Comparison of ENCODE assay signal across 11 cellular contexts in the genomic region with DNA sequence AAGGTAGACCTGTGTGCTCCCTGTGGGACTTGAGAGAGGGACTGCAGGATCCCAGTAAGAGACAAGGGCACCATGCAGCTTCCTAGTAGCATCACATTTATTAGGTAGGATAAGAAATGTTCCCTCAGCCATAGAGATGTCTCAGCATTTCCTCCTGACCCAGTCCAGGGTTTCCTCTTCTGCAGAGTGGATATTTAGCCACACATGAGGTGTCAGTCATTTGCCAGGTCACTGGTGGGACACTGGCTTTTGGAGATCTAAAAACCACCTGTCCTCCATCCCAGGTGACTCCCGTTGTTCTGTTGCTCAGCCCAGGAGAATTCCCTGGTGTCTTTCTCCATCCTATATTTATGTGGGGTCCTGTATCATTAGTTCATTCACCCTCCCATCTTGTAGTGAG.
DNase-seq lines count a peak whose midpoint lies in the region; ATAC-seq and TF ChIP-seq lines count a peak whose summit lies in the region.
"Had no signal": no experiment of that assay in that cellular context is flagged by ENCODE, and none has a peak within 500 bp of the region (broad histone marks: within the 10 kb centered on the region; RNA-seq: fewer than 3 reads in every experiment).

No MANE protein-coding gene starts in this region.

- no peaks in the 10 kb centered on the region for H3K27me3 Mint-ChIP-seq in activated CD8-positive, alpha-beta T cell treated with anti-CD3 and anti-CD28 coated beads, Interleukin-2, amount 10 ng/mL, durations not matched to agents 7 days and 5 days (ENCODE audit: low read depth)
- no peaks in the 10 kb centered on the region for H3K27me3 Mint-ChIP-seq in activated CD8-positive, alpha-beta T cell treated with anti-CD3 and anti-CD28 coated beads for 36 hours
- H3K27me3 Mint-ChIP-seq in nephron progenitor cell (ENCODE audit: low read depth, poor library complexity): peaks cover 14% of the 10 kb centered on the region

- no peak overlapping the region for H3K4me3 ChIP-seq in effector memory CD4-positive, alpha-beta T cell (ENCODE audit: insufficient read depth, low read depth, low read length, poor library complexity, severe bottlenecking)
- no peak overlapping the region for H3K4me3 ChIP-seq in thyroid gland (replicated peaks in 1 of 3)

- TF ChIP-seq CTCF in activated CD8-positive, alpha-beta T cell treated with anti-CD3 and anti-CD28 coated beads for 36 hours (IDR thresholded peaks at IDR 0.05): no peak
- no peak for TF ChIP-seq CTCF in nephron progenitor cell (IDR thresholded peaks at IDR 0.05)
- no peak for TF ChIP-seq CTCF in thyroid gland (IDR thresholded peaks at IDR 0.05)

- POLR2A ChIA-PET in activated CD8-positive, alpha-beta T cell treated with anti-CD3 and anti-CD28 coated beads, Interleukin-2, amount 10 ng/mL, durations not matched to agents 7 days and 5 days (lab: Charles Lee): interaction anchor here (1.3 to 1.5 kb wide), 2 partner anchors 10 to 19 kb away, joined by 3 to 4 read pairs; no protein-coding TSS in a partner anchor
- POLR2A ChIA-PET in activated CD8-positive, alpha-beta T cell treated with anti-CD3 and anti-CD28 coated beads for 36 hours (lab: Charles Lee): interaction anchor here (0.9 kb wide), 1 partner anchor 14 kb away, joined by 3 read pairs; no protein-coding TSS in a partner anchor

- no peaks in the 10 kb centered on the region for H3K9me3 ChIP-seq in effector memory CD4-positive, alpha-beta T cell (ENCODE audit: control insufficient read depth, low read length)
- H3K9me3 ChIP-seq in thyroid gland: no peaks in the 10 kb centered on the region

- H3K27me3 ChIP-seq in effector memory CD4-positive, alpha-beta T cell (replicated peaks; ENCODE audit: control insufficient read depth, insufficient read depth, low read length, poor library complexity, severe bottlenecking): no peaks in the 10 kb centered on the region
- no peaks in the 10 kb centered on the region for H3K27me3 ChIP-seq in thyroid gland

- WGBS in thyroid gland, 2 donors: 67 to 75% methylated on average over 1 of the region's 1 CpG

- H3K36me3 ChIP-seq in effector memory CD4-positive, alpha-beta T cell (ENCODE audit: control insufficient read depth, insufficient read depth, low read length): no peaks in the 10 kb centered on the region
- peaks cover 0 to 4% of the 10 kb centered on the region in 2 donors for H3K36me3 ChIP-seq in thyroid gland

- H3K4me3 Mint-ChIP-seq in activated CD8-positive, alpha-beta T cell treated with anti-CD3 and anti-CD28 coated beads, Interleukin-2, amount 10 ng/mL, durations not matched to agents 7 days and 5 days: no peak overlapping the region
- H3K4me3 Mint-ChIP-seq in activated CD8-positive, alpha-beta T cell treated with anti-CD3 and anti-CD28 coated beads for 36 hours: no peak overlapping the region
- H3K4me3 Mint-ChIP-seq in nephron progenitor cell: no peak overlapping the region

- H3K27ac ChIP-seq in effector memory CD4-positive, alpha-beta T cell (ENCODE audit: insufficient read depth, low read length, poor library complexity, severe bottlenecking): peak overlapping the region; percentile 16
- H3K27ac ChIP-seq in thyroid gland: peak overlapping the region; percentile 99 to 100 (median 100)

- CTCF ChIA-PET in activated CD8-positive, alpha-beta T cell treated with anti-CD3 and anti-CD28 coated beads, Interleukin-2, amount 10 ng/mL, durations not matched to agents 7 days and 5 days (lab: Charles Lee): interaction anchor here (1.5 to 8.9 kb wide), 8 partner anchors 10 to 185 kb away, joined by 4 to 89 read pairs (median 8); no protein-coding TSS in a partner anchor
- CTCF ChIA-PET in activated CD8-positive, alpha-beta T cell treated with anti-CD3 and anti-CD28 coated beads for 36 hours (lab: Charles Lee): interaction anchor here (1.4 to 6.7 kb wide), 2 partner anchors 9 to 15 kb away, joined by 3 to 58 read pairs; no protein-coding TSS in a partner anchor

- no peaks in the 10 kb centered on the region for H3K9me3 Mint-ChIP-seq in activated CD8-positive, alpha-beta T cell treated with anti-CD3 and anti-CD28 coated beads, Interleukin-2, amount 10 ng/mL, durations not matched to agents 7 days and 5 days (ENCODE audit: insufficient read depth)
- H3K9me3 Mint-ChIP-seq in activated CD8-positive, alpha-beta T cell treated with anti-CD3 and anti-CD28 coated beads for 36 hours: no peaks in the 10 kb centered on the region
- H3K9me3 Mint-ChIP-seq in nephron progenitor cell: no peaks in the 10 kb centered on the region

- peak overlapping the region; percentile 13 for H3K27ac Mint-ChIP-seq in activated CD8-positive, alpha-beta T cell treated with anti-CD3 and anti-CD28 coated beads, Interleukin-2, amount 10 ng/mL, durations not matched to agents 7 days and 5 days
- H3K27ac Mint-ChIP-seq in activated CD8-positive, alpha-beta T cell treated with anti-CD3 and anti-CD28 coated beads for 36 hours: no peak overlapping the region
- peak overlapping the region; percentile 32 for H3K27ac Mint-ChIP-seq in nephron progenitor cell

- H3K4me1 Mint-ChIP-seq in activated CD8-positive, alpha-beta T cell treated with anti-CD3 and anti-CD28 coated beads, Interleukin-2, amount 10 ng/mL, durations not matched to agents 7 days and 5 days (ENCODE audit: low read depth): peaks cover 81% of the 10 kb centered on the region
- H3K4me1 Mint-ChIP-seq in activated CD8-positive, alpha-beta T cell treated with anti-CD3 and anti-CD28 coated beads for 36 hours (ENCODE audit: low read depth): peaks cover 62% of the 10 kb centered on the region
- H3K4me1 Mint-ChIP-seq in nephron progenitor cell: peaks cover 83% of the 10 kb centered on the region

- TF ChIP-seq POLR2A in thyroid gland (IDR thresholded peaks at IDR 0.05): no peak

- H3K4me1 ChIP-seq in effector memory CD4-positive, alpha-beta T cell (ENCODE audit: control insufficient read depth, insufficient read depth, low read length, poor library complexity, severe bottlenecking): peaks cover 37% of the 10 kb centered on the region
- H3K4me1 ChIP-seq in thyroid gland: peaks cover 87 to 94% of the 10 kb centered on the region in 2 donors

- ATAC-seq in activated CD8-positive, alpha-beta T cell treated with anti-CD3 and anti-CD28 coated beads, Interleukin-2, amount 10 ng/mL, durations not matched to agents 7 days and 5 days: no peak
- ATAC-seq in activated CD8-positive, alpha-beta T cell treated with anti-CD3 and anti-CD28 coated beads for 36 hours: no peak
- ATAC-seq in HG03159 (IDR thresholded peaks at IDR 0.05; ENCODE audit: unreplicated experiment): no peak

- peaks cover 27% of the 10 kb centered on the region for H3K36me3 Mint-ChIP-seq in activated CD8-positive, alpha-beta T cell treated with anti-CD3 and anti-CD28 coated beads, Interleukin-2, amount 10 ng/mL, durations not matched to agents 7 days and 5 days (ENCODE audit: low read depth)
- no peaks in the 10 kb centered on the region for H3K36me3 Mint-ChIP-seq in activated CD8-positive, alpha-beta T cell treated with anti-CD3 and anti-CD28 coated beads for 36 hours (ENCODE audit: low read depth)
- no peaks in the 10 kb centered on the region for H3K36me3 Mint-ChIP-seq in nephron progenitor cell (ENCODE audit: low read depth)

- intact Hi-C loops in activated CD8-positive, alpha-beta T cell treated with anti-CD3 and anti-CD28 coated beads for 36 hours (cut with micrococcal nuclease): no loop called here
- intact Hi-C loops in thyroid gland (cut with DNase I): no loop called here

- no peak for DNase-seq in activated CD8-positive, alpha-beta T cell treated with anti-CD3 and anti-CD28 coated beads, Interleukin-2, amount 10 ng/mL, durations not matched to agents 7 days and 5 days
- no peak for DNase-seq in activated CD8-positive, alpha-beta T cell treated with anti-CD3 and anti-CD28 coated beads for 36 hours
- no peak for DNase-seq in effector memory CD4-positive, alpha-beta T cell
- DNase-seq in nephron progenitor cell (no peak), thyroid gland (no peak), SW480 (ENCODE audit: low spot score) (no peak)
- DNase-seq in central memory CD4-positive, alpha-beta T cell: no peak
- DNase-seq: activated CD4-positive, alpha-beta T cell treated with anti-CD3 and anti-CD28 coated beads, Interleukin-2, amount 50 U/mL, for 4 hours; activated naive CD4-positive, alpha-beta T cell treated with anti-CD3 and anti-CD28 coated beads, Interleukin-2, amount 50 U/mL, for 16 hours; NCI-H1417 treated with DMSO at 0.1 percent for 48 hours had no signal
